ENCODE assay signal across 8 cellular contexts in genomic region chr20:62143976-62144825, GRCh38. TPM values are rescaled to one million over a fixed set of nuclear protein-coding genes. Genes with fewer than 3 reads are reported as not detected.
DNase-seq lines count a peak whose midpoint lies in the region; ATAC-seq, FAIRE-seq and TF ChIP-seq lines count a peak whose summit lies in the region.

No MANE protein-coding gene starts in this region.

- H3K9me3 ChIP-seq in neuron (ENCODE audit: low read length), result peaks cover 9% of the 10 kb centered on the region

- H3K27me3 Mint-ChIP-seq in activated T-cell treated with anti-CD3 and anti-CD28 coated beads, Interleukin-2, amount 50 U/mL, for 72 hours (ENCODE audit: low read depth), result no peaks in the 10 kb centered on the region

- peak; percentile 33 for ATAC-seq in HG02943 (IDR thresholded peaks at IDR 0.05; ENCODE audit: low read depth, unreplicated experiment)
- ATAC-seq in activated T-cell treated with anti-CD3 and anti-CD28 coated beads, Interleukin-2, amount 50 U/mL, for 72 hours (replicated peaks in 1 of 2), result peak; percentile 20 to 29

- TF ChIP-seq CTCF in fibroblast of villous mesenchyme (IDR thresholded peaks at IDR 0.05; ENCODE audit: insufficient read depth, low read depth, low read length), result no peak

- H3K9me3 Mint-ChIP-seq in activated T-cell treated with anti-CD3 and anti-CD28 coated beads, Interleukin-2, amount 50 U/mL, for 72 hours, result no peaks in the 10 kb centered on the region

- H2AFZ ChIP-seq in neuron (ENCODE audit: low read depth, low read length), result no peak overlapping the region

- no peaks in the 10 kb centered on the region for H3K27me3 ChIP-seq in neuron (ENCODE audit: insufficient read depth, low read length)

- peaks cover 31% of the 10 kb centered on the region for H3K4me1 ChIP-seq in neuron (ENCODE audit: insufficient read depth, low read length)

- H3K36me3 ChIP-seq in neuron (ENCODE audit: insufficient read depth, low read length), result peaks cover 36% of the 10 kb centered on the region

- peaks cover 0 to 12% of the 10 kb centered on the region in 2 donors for H3K36me3 Mint-ChIP-seq in activated T-cell treated with anti-CD3 and anti-CD28 coated beads, Interleukin-2, amount 50 U/mL, for 72 hours (ENCODE audit: insufficient read depth in 2 of 2)

- no peak for FAIRE-seq in urothelium cell line (lab: Jason Lieb, UNC)

- peak overlapping the region; percentile 84 to 94 for H3K4me3 Mint-ChIP-seq in activated T-cell treated with anti-CD3 and anti-CD28 coated beads, Interleukin-2, amount 50 U/mL, for 72 hours

- peaks cover 59% of the 10 kb centered on the region for H3K4me1 Mint-ChIP-seq in activated T-cell treated with anti-CD3 and anti-CD28 coated beads, Interleukin-2, amount 50 U/mL, for 72 hours (ENCODE audit: low read depth)

- H3K4me3 ChIP-seq in fibroblast of villous mesenchyme (ENCODE audit: low read depth, low read length), result peak overlapping the region; percentile 78
- peak overlapping the region; percentile 88 for H3K4me3 ChIP-seq in neuron (ENCODE audit: low read length)

- DNase-seq in SHP77 (lab: John Stamatoyannopoulos, UW), result peak; percentile 43 to 58
- DNase-seq in SHP77 treated with DMSO at 0.1 percent for 48 hours (lab: John Stamatoyannopoulos, UW), result no peak
- DNase-seq in NOMO-1 treated with dmso at 0.1 percent for 144 hours (lab: John Stamatoyannopoulos, UW; ENCODE audit: unreplicated experiment), result peak; percentile 31
- DNase-seq in activated T-cell treated with anti-CD3 and anti-CD28 coated beads, Interleukin-2, amount 50 U/mL, for 72 hours, result peak; percentile 68
- DNase-seq in fibroblast of villous mesenchyme (ENCODE audit: low read depth), result peak; percentile 78
- peak; percentile 80 for DNase-seq in urothelium cell line (ENCODE audit: low spot score)

- peak overlapping the region; percentile 91 for H3K27ac Mint-ChIP-seq in activated T-cell treated with anti-CD3 and anti-CD28 coated beads, Interleukin-2, amount 50 U/mL, for 72 hours

RNA-seq across cellular contexts. Expression of gene SS18L1, which starts 0.6 kb away (rescaled TPM):
- 10 to 100 TPM; 16.1 to 19.8 TPM for total RNA-seq in activated T-cell treated with anti-CD3 and anti-CD28 coated beads, Interleukin-2, amount 50 U/mL, for 72 hours
- total RNA-seq in fibroblast of villous mesenchyme, result 14.2 and 14.8 TPM in 2 replicates

RNA-seq across cellular contexts. Expression of gene PSMA7, which starts 1.0 kb away (rescaled TPM):
- 100 to 1,000 TPM; 220 to 234 TPM for total RNA-seq in activated T-cell treated with anti-CD3 and anti-CD28 coated beads, Interleukin-2, amount 50 U/mL, for 72 hours
- total RNA-seq in fibroblast of villous mesenchyme, result 295 and 322 TPM in 2 replicates

RNA-seq across cellular contexts. Expression of gene LSM14B, which starts 21.9 kb away (rescaled TPM):
- 10 to 100 TPM; 37.2 to 45.3 TPM for total RNA-seq in activated T-cell treated with anti-CD3 and anti-CD28 coated beads, Interleukin-2, amount 50 U/mL, for 72 hours
- total RNA-seq in fibroblast of villous mesenchyme, result 28.7 and 30.7 TPM in 2 replicates

RNA-seq across cellular contexts. Expression of gene MTG2, which starts 38.6 kb away (rescaled TPM):
- 10 to 100 TPM; 28.3 to 48.2 TPM for total RNA-seq in activated T-cell treated with anti-CD3 and anti-CD28 coated beads, Interleukin-2, amount 50 U/mL, for 72 hours
- total RNA-seq in fibroblast of villous mesenchyme, result 19.9 and 22.5 TPM in 2 replicates
